8 cellular contexts compared by ENCODE assay signal in genomic region chr22:36528795-36529718, GRCh38. TPM values are rescaled to one million over a fixed set of nuclear protein-coding genes. Genes with fewer than 3 reads are reported as not detected.
DNase-seq lines count a peak whose midpoint lies in the region; ATAC-seq and TF ChIP-seq lines count a peak whose summit lies in the region.

Gene EIF3D, minus strand, starts transcription at chr22:36529166. Its CDS starts 3,045 bp downstream, at chr22:36526121.

- TF ChIP-seq CTCF in H9 (conservative IDR thresholded peaks at IDR 0.05) (no peak), fibroblast of pulmonary artery (IDR thresholded peaks at IDR 0.05; ENCODE audit: low read length, missing control alignments) (no peak)

- no peak within 1 kb of the TSS for H2BK12ac ChIP-seq in H9 (ENCODE audit: insufficient read length, low read depth, low read length)

- no peak within 1 kb of the TSS for H2BK20ac ChIP-seq in H9 (ENCODE audit: low read depth, low read length, poor library complexity, severe bottlenecking)

- peak within 1 kb of the TSS; percentile 68; the same call in 1 of the 2 replicates for H2BK15ac ChIP-seq in H9 (ENCODE audit: low read depth, low read length)

- no peak within 1 kb of the TSS for H3K23ac ChIP-seq in H9 (ENCODE audit: insufficient read length, low read depth, low read length)

- DNase-seq in ELR (ENCODE audit: low read depth): peak; percentile 100
- DNase-seq in H9: peak; percentile 99
- DNase-seq in MG63: peak; percentile 99
- DNase-seq in SHP77 treated with DMSO at 0.1 percent for 48 hours (lab: John Stamatoyannopoulos, UW): peak; percentile 97
- DNase-seq in activated effector memory CD4-positive, alpha-beta T cell treated with anti-CD3 and anti-CD28 coated beads, Interleukin-2, amount 50 U/mL, for 16 hours: peak; percentile 99
- peak; percentile 100 for DNase-seq in fibroblast of pulmonary artery (ENCODE audit: low read depth)
- peak; percentile 100 for DNase-seq in natural killer cell treated with Interleukin-12 subunit alpha and Interleukin-12 subunit beta and Interleukin-15 and Interleukin-18, amount 100 ng/mL, for 72 hours (ENCODE audit: low spot score)
- peak; percentile 97 for DNase-seq in stimulated activated naive CD8-positive, alpha-beta T cell treated with anti-CD3 and anti-CD28 coated beads, Interleukin-15, Interleukin-2, amounts not matched to agents 100 U/mL and 50 U/mL, for 24 hours

- H3K56ac ChIP-seq in H9 (ENCODE audit: insufficient read length, low read depth, low read length): no peak within 1 kb of the TSS

- no peaks in the 10 kb centered on the region; the same call in 1 of the 2 replicates for H3K27me3 Mint-ChIP-seq in H9 (ENCODE audit: low read depth)
- peaks cover 0 to 3% of the 10 kb centered on the region in 2 donors for H3K27me3 Mint-ChIP-seq in natural killer cell treated with Interleukin-12 subunit alpha and Interleukin-12 subunit beta and Interleukin-15 and Interleukin-18, amount 100 ng/mL, for 72 hours

- H3T11ph ChIP-seq in H9 (ENCODE audit: low read length): no peak within 1 kb of the TSS

- peak within 1 kb of the TSS; percentile 80 for H3K27ac ChIP-seq in H9 (ENCODE audit: insufficient read length, low read depth, low read length)

- no peak within 1 kb of the TSS for H2AFZ ChIP-seq in H9 (ENCODE audit: low read length)

- no peak within 1 kb of the TSS; the same call in 1 of the 2 replicates for H3K4ac ChIP-seq in H9 (ENCODE audit: low read depth, low read length)

- H3K14ac ChIP-seq in H9 (ENCODE audit: insufficient read depth, low read length): peak within 1 kb of the TSS; percentile 89; the same call in 1 of the 2 replicates

- peaks cover 12% of the 10 kb centered on the region for H3K23me2 ChIP-seq in H9 (ENCODE audit: insufficient read length, low read depth, low read length, poor library complexity, severe bottlenecking)

- no peak within 1 kb of the TSS for H4K8ac ChIP-seq in H9 (replicated peaks; ENCODE audit: insufficient read length, low read depth, low read length)

- peak within 1 kb of the TSS; percentile 77 for H3K18ac ChIP-seq in H9 (ENCODE audit: insufficient read length, low read depth, low read length)

- peak within 1 kb of the TSS; percentile 67 for H3K4me3 ChIP-seq in MG63
- H3K4me3 ChIP-seq in fibroblast of pulmonary artery (replicated peaks; ENCODE audit: low read depth, low read length): peak within 1 kb of the TSS; percentile 73

- no peak within 1 kb of the TSS for H2BK5ac ChIP-seq in H9 (ENCODE audit: insufficient read length, low read length)

- H3K79me1 ChIP-seq in H9 (ENCODE audit: insufficient read depth, low read depth, low read length, poor library complexity, severe bottlenecking): peaks cover 8% of the 10 kb centered on the region

- H3K27me3 ChIP-seq in H9 (ENCODE audit: insufficient read depth, low read length) (no peaks in the 10 kb centered on the region), MG63 (no peaks in the 10 kb centered on the region)

- H2BK120ac ChIP-seq in H9 (ENCODE audit: low read depth, low read length, poor library complexity, severe bottlenecking): peak within 1 kb of the TSS; percentile 10

- peak within 1 kb of the TSS; percentile 0 for H4K5ac ChIP-seq in H9 (ENCODE audit: insufficient read length, low read depth, low read length)

- H3K9me3 Mint-ChIP-seq in H9: peaks cover 8 to 9% of the 10 kb centered on the region in 2 experiments
- no peaks in the 10 kb centered on the region for H3K9me3 Mint-ChIP-seq in natural killer cell treated with Interleukin-12 subunit alpha and Interleukin-12 subunit beta and Interleukin-15 and Interleukin-18, amount 100 ng/mL, for 72 hours

- H3K27ac Mint-ChIP-seq in H9: peak within 1 kb of the TSS; percentile 98 to 100 (median 99)
- H3K27ac Mint-ChIP-seq in natural killer cell treated with Interleukin-12 subunit alpha and Interleukin-12 subunit beta and Interleukin-15 and Interleukin-18, amount 100 ng/mL, for 72 hours: peak within 1 kb of the TSS; percentile 97 to 98

- ATAC-seq in natural killer cell treated with Interleukin-12 subunit alpha and Interleukin-12 subunit beta and Interleukin-15 and Interleukin-18, amount 100 ng/mL, for 72 hours: peak; percentile 97
- peak; percentile 96 for ATAC-seq in stimulated activated naive CD8-positive, alpha-beta T cell treated with anti-CD3 and anti-CD28 coated beads, Interleukin-15, Interleukin-2, amounts not matched to agents 100 U/mL and 50 U/mL, for 24 hours

- H3K36me3 ChIP-seq in MG63: peaks cover 41% of the 10 kb centered on the region

- peaks cover 24 to 34% (median 32%) of the 10 kb centered on the region in 3 experiments for H3K36me3 Mint-ChIP-seq in H9 (ENCODE audit: insufficient read depth in 1 of 3, low read depth in 3 of 3)
- H3K36me3 Mint-ChIP-seq in natural killer cell treated with Interleukin-12 subunit alpha and Interleukin-12 subunit beta and Interleukin-15 and Interleukin-18, amount 100 ng/mL, for 72 hours: peaks cover 18% of the 10 kb centered on the region

- H3K4me1 ChIP-seq in H9 (ENCODE audit: insufficient read depth, low read length): no peaks in the 10 kb centered on the region

- H3K4me2 ChIP-seq in H9 (ENCODE audit: insufficient read depth, insufficient read length, low read length): peak within 1 kb of the TSS; percentile 83

- no peaks in the 10 kb centered on the region for H4K20me1 ChIP-seq in H9 (ENCODE audit: control insufficient read depth, insufficient read depth, insufficient read length)

- peak within 1 kb of the TSS; percentile 96 for H3K9ac ChIP-seq in H9 (ENCODE audit: extremely low read depth, insufficient read length, low read length)

- H3K4me3 Mint-ChIP-seq in H9: peak within 1 kb of the TSS; percentile 89 to 97
- peak within 1 kb of the TSS; percentile 95 for H3K4me3 Mint-ChIP-seq in natural killer cell treated with Interleukin-12 subunit alpha and Interleukin-12 subunit beta and Interleukin-15 and Interleukin-18, amount 100 ng/mL, for 72 hours

- H3K9me3 ChIP-seq in H9 (ENCODE audit: control insufficient read depth, low read depth, low read length) (no peaks in the 10 kb centered on the region), MG63 (no peaks in the 10 kb centered on the region)

- WGBS in H9 (ENCODE audit: extremely low coverage, insufficient read length, low lambda C conversion rate): no CpG with 5 or more reads among the region's 82 CpGs

- H4K91ac ChIP-seq in H9 (ENCODE audit: insufficient read length, low read depth, low read length): peak within 1 kb of the TSS; percentile 76

- H3K4me1 Mint-ChIP-seq in H9: peaks cover 8 to 12% of the 10 kb centered on the region in 2 experiments
- H3K4me1 Mint-ChIP-seq in natural killer cell treated with Interleukin-12 subunit alpha and Interleukin-12 subunit beta and Interleukin-15 and Interleukin-18, amount 100 ng/mL, for 72 hours (ENCODE audit: low read depth in 2 of 2): peaks cover 10 to 27% of the 10 kb centered on the region in 2 donors

- H3K79me2 ChIP-seq in H9 (ENCODE audit: insufficient read depth, low read length): peaks cover 10% of the 10 kb centered on the region; the same call in 1 of the 2 replicates

- no peak within 1 kb of the TSS for H2AK5ac ChIP-seq in H9 (ENCODE audit: insufficient read length, low read length)

RNA-seq across cellular contexts. Expression of gene EIF3D, which starts in this region (rescaled TPM):
- 189 and 198 TPM in 2 replicates for total RNA-seq in H9 (2021)
- 575 and 712 TPM in 2 replicates for total RNA-seq in MG63 (2014; rRNA removed; shearing (Covaris generic); ENCODE audit: low replicate concordance)
- 100 to 1,000 TPM; 248 to 321 TPM for total RNA-seq in natural killer cell treated with Interleukin-12 subunit alpha and Interleukin-12 subunit beta and Interleukin-15 and Interleukin-18, amount 100 ng/mL, for 72 hours

Comparison
In these comparisons a context has a peak if more than half of its experiments do, and no peak if none do; other contexts are left out.
1. Peak in every context shown above with its lines: DNase-seq, ATAC-seq, H3K4me3 ChIP-seq and H3K27ac ChIP-seq.